ENCODE assay signal across 18 cellular contexts in genomic region chr5:122089614-122090013, GRCh38. TPM values are rescaled to one million over a fixed set of nuclear protein-coding genes. Genes with fewer than 3 reads are reported as not detected.
DNase-seq lines count a peak whose midpoint lies in the region; ATAC-seq, FAIRE-seq and TF ChIP-seq lines count a peak whose summit lies in the region.
"Had no signal": no experiment of that assay in that cellular context is flagged by ENCODE, and none has a peak within 500 bp of the region (broad histone marks: within the 10 kb centered on the region; RNA-seq: fewer than 3 reads in every experiment).

No MANE protein-coding gene starts in this region.

- H3K4me1 Mint-ChIP-seq in HFFc6 (ENCODE audit: low read depth) (peaks cover 66% of the 10 kb centered on the region), astrocyte (ENCODE audit: low read depth, unreplicated experiment) (peaks cover 44% of the 10 kb centered on the region)
- H3K4me1 Mint-ChIP-seq: activated naive CD8-positive, alpha-beta T cell treated with anti-CD3 and anti-CD28 coated beads for 36 hours; naive thymus-derived CD8-positive, alpha-beta T cell; stimulated activated naive CD8-positive, alpha-beta T cell treated with anti-CD3 and anti-CD28 coated beads, Interleukin-15, amount 100 ng/mL, for 72 hours had no signal

- no peaks in the 10 kb centered on the region for H3K79me2 ChIP-seq in astrocyte (ENCODE audit: insufficient read depth, low read length)

- peaks cover 8% of the 10 kb centered on the region for H3K36me3 Mint-ChIP-seq in HFFc6 (ENCODE audit: low read depth)
- H3K36me3 Mint-ChIP-seq in astrocyte (ENCODE audit: low read depth, unreplicated experiment), result no peaks in the 10 kb centered on the region
- H3K36me3 Mint-ChIP-seq: activated naive CD8-positive, alpha-beta T cell treated with anti-CD3 and anti-CD28 coated beads for 36 hours; naive thymus-derived CD8-positive, alpha-beta T cell had no signal

- H3K4me2 ChIP-seq in astrocyte (ENCODE audit: low read length), result peak overlapping the region; percentile 63

- no peak for ATAC-seq in mucosa of descending colon
- ATAC-seq in GM18867 (IDR thresholded peaks at IDR 0.05; ENCODE audit: unreplicated experiment), result no peak
- no peak for ATAC-seq in GM21526 (IDR thresholded peaks at IDR 0.05; ENCODE audit: low FRiP score, unreplicated experiment)
- ATAC-seq: naive thymus-derived CD8-positive, alpha-beta T cell; stimulated activated naive CD8-positive, alpha-beta T cell treated with anti-CD3 and anti-CD28 coated beads, Interleukin-15, amount 100 ng/mL, for 72 hours had no signal

- H3K4me3 ChIP-seq in AG10803 (ENCODE audit: low read length) (no peak overlapping the region), astrocyte (ENCODE audit: insufficient read depth, low read depth, low read length) (no peak overlapping the region), left ventricle myocardium inferior (no peak overlapping the region), mucosa of descending colon (no peak overlapping the region)
- H3K4me3 ChIP-seq: vagina had no signal

- peak; percentile 100 for FAIRE-seq in astrocyte (lab: Jason Lieb, UNC)

- no peaks in the 10 kb centered on the region for H3K9me3 Mint-ChIP-seq in HFFc6
- no peaks in the 10 kb centered on the region for H3K9me3 Mint-ChIP-seq in astrocyte (ENCODE audit: unreplicated experiment)
- H3K9me3 Mint-ChIP-seq: activated naive CD8-positive, alpha-beta T cell treated with anti-CD3 and anti-CD28 coated beads for 36 hours; naive thymus-derived CD8-positive, alpha-beta T cell; stimulated activated naive CD8-positive, alpha-beta T cell treated with anti-CD3 and anti-CD28 coated beads, Interleukin-15, amount 100 ng/mL, for 72 hours had no signal

- H2AFZ ChIP-seq in astrocyte (ENCODE audit: low read depth, low read length), result no peak overlapping the region

- TF ChIP-seq CTCF in AG10803 (conservative IDR thresholded peaks at IDR 0.05; ENCODE audit: low read length), result no peak
- no peak for TF ChIP-seq CTCF in HFFc6 (IDR thresholded peaks at IDR 0.05)
- no peak for TF ChIP-seq CTCF in astrocyte (IDR thresholded peaks at IDR 0.05; ENCODE audit: insufficient read depth, low read depth, low read length)
- no peak for TF ChIP-seq CTCF in left ventricle myocardium inferior (IDR thresholded peaks at IDR 0.05; ENCODE audit: borderline replicate concordance)
- no peak for TF ChIP-seq CTCF in mucosa of descending colon (IDR thresholded peaks at IDR 0.05)

- H4K20me1 ChIP-seq in astrocyte (ENCODE audit: insufficient read depth, low read length), result no peaks in the 10 kb centered on the region

- H3K4me3 Mint-ChIP-seq in HFFc6, result peak overlapping the region; percentile 66
- no peak overlapping the region for H3K4me3 Mint-ChIP-seq in astrocyte (ENCODE audit: unreplicated experiment)
- H3K4me3 Mint-ChIP-seq: activated naive CD8-positive, alpha-beta T cell treated with anti-CD3 and anti-CD28 coated beads for 36 hours; naive thymus-derived CD8-positive, alpha-beta T cell; stimulated activated naive CD8-positive, alpha-beta T cell treated with anti-CD3 and anti-CD28 coated beads, Interleukin-15, amount 100 ng/mL, for 72 hours had no signal

- H3K27ac ChIP-seq in astrocyte (ENCODE audit: low read depth, low read length) (peak overlapping the region; percentile 92), left ventricle myocardium inferior (replicated peaks) (peak overlapping the region; percentile 58)
- H3K27ac ChIP-seq: vagina had no signal

- H3K36me3 ChIP-seq in astrocyte (ENCODE audit: insufficient read depth, low read length) (no peaks in the 10 kb centered on the region), left ventricle myocardium inferior (no peaks in the 10 kb centered on the region), mucosa of descending colon (ENCODE audit: low read depth) (no peaks in the 10 kb centered on the region)
- H3K36me3 ChIP-seq: vagina had no signal

- no peaks in the 10 kb centered on the region for H3K27me3 ChIP-seq in astrocyte (ENCODE audit: insufficient read depth, low read length)
- H3K27me3 ChIP-seq in left ventricle myocardium inferior (ENCODE audit: low read depth), result peaks cover 10% of the 10 kb centered on the region
- H3K27me3 ChIP-seq: vagina had no signal

- peak overlapping the region; percentile 70 for H3K9ac ChIP-seq in astrocyte (ENCODE audit: low read length)

- peaks cover 48% of the 10 kb centered on the region for H3K4me1 ChIP-seq in astrocyte (ENCODE audit: insufficient read depth, low read length)
- H3K4me1 ChIP-seq in left ventricle myocardium inferior, result no peaks in the 10 kb centered on the region
- H3K4me1 ChIP-seq in mucosa of descending colon (ENCODE audit: low read depth), result no peaks in the 10 kb centered on the region
- H3K4me1 ChIP-seq: vagina had no signal

- intact Hi-C loops in left ventricle myocardium inferior (cut with micrococcal nuclease), result no loop called here
- intact Hi-C loops in mucosa of descending colon (cut with DNase I, micrococcal nuclease), result no loop called here

- H3K27ac Mint-ChIP-seq in HFFc6 (peak overlapping the region; percentile 76), astrocyte (ENCODE audit: unreplicated experiment) (peak overlapping the region; percentile 86)
- H3K27ac Mint-ChIP-seq: activated naive CD8-positive, alpha-beta T cell treated with anti-CD3 and anti-CD28 coated beads for 36 hours; naive thymus-derived CD8-positive, alpha-beta T cell; stimulated activated naive CD8-positive, alpha-beta T cell treated with anti-CD3 and anti-CD28 coated beads, Interleukin-15, amount 100 ng/mL, for 72 hours had no signal

- H3K9me3 ChIP-seq in astrocyte (ENCODE audit: insufficient read depth, low read depth, low read length) (no peaks in the 10 kb centered on the region), left ventricle myocardium inferior (replicated peaks) (no peaks in the 10 kb centered on the region), mucosa of descending colon (no peaks in the 10 kb centered on the region)
- H3K9me3 ChIP-seq: vagina had no signal

- DNase-seq in AG10803 (ENCODE audit: low read depth), result peak; percentile 94
- peak; percentile 82 for DNase-seq in HFFc6
- DNase-seq in astrocyte (ENCODE audit: low read depth), result peak; percentile 99
- no peak for DNase-seq in left ventricle myocardium inferior
- no peak for DNase-seq in hepatic stellate cell (ENCODE audit: low spot score)
- DNase-seq in mucosa of descending colon, result no peak
- DNase-seq: activated CD4-positive, CD25-positive, alpha-beta regulatory T cell; activated CD8-positive, alpha-beta memory T cell treated with anti-CD3 and anti-CD28 coated beads, Interleukin-2, amount 50 U/mL, for 48 hours; activated naive CD8-positive, alpha-beta T cell treated with anti-CD3 and anti-CD28 coated beads for 36 hours; C1 segment of cervical spinal cord; naive thymus-derived CD8-positive, alpha-beta T cell; NCI-H1694; NK-92 treated with Interleukin-12 subunit alpha and Interleukin-12 subunit beta, amount 100 ng/mL, for 24 hours; stimulated activated naive CD8-positive, alpha-beta T cell treated with anti-CD3 and anti-CD28 coated beads, Interleukin-15, amount 100 ng/mL, for 72 hours had no signal

- H3K27me3 Mint-ChIP-seq in HFFc6 (ENCODE audit: insufficient read depth) (no peaks in the 10 kb centered on the region), astrocyte (ENCODE audit: low read depth, unreplicated experiment) (no peaks in the 10 kb centered on the region)

RNA-seq across cellular contexts. Expression of gene LOX, which starts 11.6 kb away (rescaled TPM):
- total RNA-seq in HFFc6 (2021; fragmentation: NEBNext Ultra II Directional; extraction: Animal tissue kit (Norgen Biotek cat#: 25700)), result 1,000 to 10,000 TPM in 3 of 6 experiments, 100 to 1,000 TPM in 3; 890 to 1,151 (median 989) TPM
- total RNA-seq in astrocyte (1,150 and 1,249 TPM in 2 replicates), left ventricle myocardium inferior (4.4 TPM), mucosa of descending colon (1 to 10 TPM; 1.2 to 6.7 (median 4.6) TPM)
- total RNA-seq: activated naive CD8-positive, alpha-beta T cell treated with anti-CD3 and anti-CD28 coated beads for 36 hours; G401; naive thymus-derived CD8-positive, alpha-beta T cell had no signal

RNA-seq across cellular contexts. Expression of gene ZNF474, which starts 39.7 kb away (rescaled TPM):
- under 1 TPM in 5 of 6 experiments, not detected in 1; 0.10 to 0.28 (median 0.16) TPM for total RNA-seq in HFFc6 (2021; fragmentation: NEBNext Ultra II Directional; extraction: Animal tissue kit (Norgen Biotek cat#: 25700))
- total RNA-seq in astrocyte (0.38 and 0.45 TPM in 2 replicates), left ventricle myocardium inferior (not detected), mucosa of descending colon (under 1 TPM in 2 of 3 donors, not detected in 1; 0.28 to 0.61 TPM)

Comparison
In these comparisons a context has a peak if more than half of its experiments do, and no peak if none do; other contexts are left out.
1. DNase-seq: peak in AG10803 (single experiment), HFFc6 (single experiment) and astrocyte (single experiment); none in left ventricle myocardium inferior (single experiment), hepatic stellate cell (single experiment) and mucosa of descending colon (0 of 3).
2. RNA of gene LOX, which starts 11.6 kb away (total RNA-seq): 1,150 to 1,249 TPM in astrocyte and 890 to 1,151 TPM in HFFc6; 1.2 to 6.7 TPM in mucosa of descending colon and 4.4 TPM in left ventricle myocardium inferior (single experiment); every median in the first group is over 100 times any median in the second.